In the genomic region with DNA sequence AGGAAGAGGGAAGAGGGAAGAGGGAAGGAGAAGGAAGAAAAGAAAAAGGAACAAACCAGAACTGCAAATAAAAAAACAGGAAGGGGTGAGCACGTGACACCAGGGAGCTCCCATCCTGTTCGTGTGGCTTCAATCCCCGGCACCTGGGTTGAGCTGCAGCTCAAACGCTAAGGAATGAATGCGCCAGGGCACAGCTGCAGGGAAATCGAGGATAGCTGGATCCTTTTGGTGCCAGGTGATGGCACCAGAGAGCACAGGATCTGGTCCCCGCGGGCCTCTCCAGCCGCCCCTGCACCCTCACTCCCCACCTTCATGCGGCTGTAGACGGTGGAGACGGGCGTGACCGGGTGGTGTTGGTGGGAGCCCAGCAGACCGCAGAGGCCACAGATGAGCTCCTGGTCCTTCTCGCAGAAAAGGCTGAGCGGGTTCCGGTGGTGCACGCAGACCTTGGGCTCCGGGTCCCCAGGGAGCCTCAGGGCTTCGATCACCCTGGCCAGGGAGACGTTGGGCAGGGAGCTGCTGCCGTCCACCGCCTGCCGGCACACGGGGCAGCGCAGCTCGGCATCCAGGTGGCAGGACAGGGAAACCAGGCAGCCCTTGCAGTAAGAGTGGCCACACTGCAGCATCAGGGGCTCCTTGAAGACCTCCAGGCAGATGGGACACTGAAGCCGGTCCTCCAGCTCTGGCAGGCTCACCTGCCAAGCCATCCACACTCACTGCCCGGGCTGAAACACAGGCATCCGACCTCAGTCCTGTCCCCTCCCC, we compare ENCODE assay signal across 8 cellular contexts. TPM values are rescaled to one million over a fixed set of nuclear protein-coding genes. Genes with fewer than 3 reads are reported as not detected.
DNase-seq lines count a peak whose midpoint lies in the region; ATAC-seq and TF ChIP-seq lines count a peak whose summit lies in the region.
"Not testable (repeated sequence)": the region's sequence is repeated elsewhere in the genome, so short reads cannot be mapped to it uniquely, and the experiment has no call there.

No MANE protein-coding gene starts in this region.

- ATAC-seq in HG03108 (IDR thresholded peaks at IDR 0.05; ENCODE audit: unreplicated experiment) = peak; percentile 61

- not testable (repeated sequence) for H3K4me1 ChIP-seq in cardiac muscle cell (ENCODE audit: low read depth)
- peaks cover 0 to 13% (median 10%) of the 10 kb centered on the region in 5 donors for H3K4me1 ChIP-seq in subcutaneous abdominal adipose tissue (ENCODE audit: control insufficient read depth in 5 of 5, insufficient read depth in 5 of 5, low read length in 5 of 5)

- peak; percentile 95 for DNase-seq in DMS53 (lab: John Stamatoyannopoulos, UW)
- peak; percentile 40 for DNase-seq in NCI-H2196 (lab: John Stamatoyannopoulos, UW; ENCODE audit: unreplicated experiment)
- DNase-seq in UCSD-AML1 (lab: John Stamatoyannopoulos, UW; ENCODE audit: unreplicated experiment) = peak; percentile 33
- DNase-seq in amniotic stem cell (lab: John Stamatoyannopoulos, UW) = peak; percentile 28
- DNase-seq in cardiac muscle cell (ENCODE audit: low read depth in 1 of 2, low spot score in 1 of 2) = peak; percentile 57 to 60
- DNase-seq in nucleus accumbens (lab: John Stamatoyannopoulos, UW) = peak in 45 of 56 donors; percentile 2 to 76 (median 29)

- H3K4me3 ChIP-seq in cardiac muscle cell = not testable (repeated sequence)
- peak overlapping the region in 3 of 5 donors; percentile 43 to 59 (median 48) for H3K4me3 ChIP-seq in subcutaneous abdominal adipose tissue (ENCODE audit: low read depth in 1 of 5, low read length in 5 of 5)

- H3K36me3 ChIP-seq in cardiac muscle cell; subcutaneous abdominal adipose tissue (ENCODE audit: control insufficient read depth in 5 of 5, insufficient read depth in 5 of 5, low read length in 5 of 5): not testable (repeated sequence)

- not testable (repeated sequence) for H3K27me3 ChIP-seq in cardiac muscle cell; subcutaneous abdominal adipose tissue (ENCODE audit: control insufficient read depth in 5 of 5, insufficient read depth in 4 of 5, low read length in 5 of 5)

- TF ChIP-seq CTCF in cardiac muscle cell (IDR thresholded peaks at IDR 0.05; ENCODE audit: low read depth, low read length) = peak; percentile 52

- not testable (repeated sequence) for H3K27ac ChIP-seq in cardiac muscle cell; subcutaneous abdominal adipose tissue (ENCODE audit: low read depth, low read length)

- not testable (repeated sequence) for H3K9me3 ChIP-seq in cardiac muscle cell (ENCODE audit: low read depth); subcutaneous abdominal adipose tissue (ENCODE audit: control insufficient read depth in 5 of 5, low read length in 5 of 5)

- peak overlapping the region in 1 of 5 donors; percentile 23 for H3K9ac ChIP-seq in subcutaneous abdominal adipose tissue (ENCODE audit: low read length in 5 of 5)

RNA-seq across cellular contexts. Expression of a gene that starts 3.6 kb away (rescaled TPM):
- 0.32 TPM in 1 of 2 replicates, not detected in the other for total RNA-seq in cardiac muscle cell
- polyA plus RNA-seq in cardiac muscle cell = not detected in 2 replicates

RNA-seq across cellular contexts. Expression of a gene that starts 3.7 kb away (rescaled TPM):
- not detected in 2 replicates for total RNA-seq in cardiac muscle cell
- polyA plus RNA-seq in cardiac muscle cell = 0.11 TPM in 1 of 2 replicates, not detected in the other

RNA-seq across cellular contexts. Expression of a gene that starts 15.6 kb away (rescaled TPM):
- 42.4 and 46.7 TPM in 2 replicates for total RNA-seq in cardiac muscle cell
- polyA plus RNA-seq in cardiac muscle cell = 45.0 and 55.7 TPM in 2 replicates

Comparison
In these comparisons a context has a peak if more than half of its experiments do, and no peak if none do; other contexts are left out.
1. DNase-seq: peak in every context shown above with its lines; median percentile 95 in DMS53; 58 in cardiac muscle cell; 40 in NCI-H2196; 33 in UCSD-AML1; 29 in nucleus accumbens; 28 in amniotic stem cell.